Comparison of ENCODE assay signal across 4 cellular contexts in genomic region chr4:123940604-123941003, GRCh38.
"Had no signal": no experiment of that assay in that cellular context is flagged by ENCODE, and none has a peak within 500 bp of the region (broad histone marks: within the 10 kb centered on the region; RNA-seq: fewer than 3 reads in every experiment).

No MANE protein-coding gene starts in this region.

- H3K9me3 Mint-ChIP-seq: GM23338, H9 had no signal

- H3K27ac Mint-ChIP-seq: GM23338, H9 had no signal

- DNase-seq: H9, HCEC 1CT had no signal

- ATAC-seq: GM23338, K562 had no signal

- H3K4me3 Mint-ChIP-seq: GM23338, H9 had no signal
